23 cellular contexts compared by ENCODE assay signal in genomic region chr7:78221961-78222751, GRCh38.
DNase-seq lines count a peak whose midpoint lies in the region; ATAC-seq and TF ChIP-seq lines count a peak whose summit lies in the region.
"Had no signal": no experiment of that assay in that cellular context is flagged by ENCODE, and none has a peak within 500 bp of the region (broad histone marks: within the 10 kb centered on the region; RNA-seq: fewer than 3 reads in every experiment).

No MANE protein-coding gene starts in this region.

- H3K4me3 ChIP-seq in OCI-LY3 (ENCODE audit: low read length), result no peak overlapping the region
- no peak overlapping the region for H3K4me3 ChIP-seq in skeletal muscle cell (ENCODE audit: low read depth, low read length)
- H3K4me3 ChIP-seq in psoas muscle, result no peak overlapping the region
- H3K4me3 ChIP-seq: upper lobe of left lung had no signal

- H3K9ac ChIP-seq in OCI-LY3 (ENCODE audit: low read length), result no peak overlapping the region

- H3K27ac ChIP-seq in OCI-LY3 (ENCODE audit: low read length) (no peak overlapping the region), psoas muscle (no peak overlapping the region)
- H3K27ac ChIP-seq: upper lobe of left lung had no signal

- no peaks in the 10 kb centered on the region for H3K9me3 ChIP-seq in OCI-LY3 (ENCODE audit: insufficient read depth, low read length)
- no peaks in the 10 kb centered on the region for H3K9me3 ChIP-seq in psoas muscle
- H3K9me3 ChIP-seq: upper lobe of left lung had no signal

- DNase-seq in GM04503 (ENCODE audit: low read depth) (peak; percentile 88), fibroblast of peridontal ligament (ENCODE audit: extremely low read depth) (peak; percentile 84), skeletal muscle cell (ENCODE audit: low read depth) (peak; percentile 56), psoas muscle (no peak), NCI-H2081 treated with DMSO at 0.1 percent for 48 hours (lab: John Stamatoyannopoulos, UW) (no peak), anterior cingulate cortex (lab: John Stamatoyannopoulos, UW) (no peak)
- DNase-seq: activated CD4-positive, alpha-beta T cell treated with anti-CD3 and anti-CD28 coated beads, Interleukin-2, amount 10 ng/mL, durations not matched to agents 24 days and 14 days; activated naive CD4-positive, alpha-beta T cell treated with anti-CD3 and anti-CD28 coated beads, Interleukin-2, amount 50 U/mL, for 16 hours; CD4-positive, alpha-beta T cell; DMS53; effector memory CD4-positive, alpha-beta T cell; foreskin melanocyte; KBM-7; left ventricle myocardium superior; naive thymus-derived CD4-positive, alpha-beta T cell; NCI-H1105; stimulated activated CD4-positive, alpha-beta T cell treated with anti-CD3 and anti-CD28 coated beads, Interleukin-12 subunit alpha, Interleukin-12 subunit beta, amount 100 ng/mL, for 4 hours; stimulated activated naive B cell treated with anti-CD40 and anti-IgM and Interleukin-4, amounts not matched to agents 10 μg/mL and 1 μg/mL and 100 μg/mL, for 72 hours; T-helper 9 cell; upper lobe of left lung had no signal

- no peaks in the 10 kb centered on the region for H3K79me2 ChIP-seq in OCI-LY3 (ENCODE audit: low read length)

- H3K27me3 ChIP-seq in OCI-LY3 (ENCODE audit: low read depth, low read length), result peaks cover 3% of the 10 kb centered on the region; the same call in 1 of the 2 replicates
- H3K27me3 ChIP-seq in psoas muscle (ENCODE audit: insufficient read depth in 3 of 3, low read length in 2 of 3), result no peaks in the 10 kb centered on the region
- H3K27me3 ChIP-seq: upper lobe of left lung had no signal

- no peaks in the 10 kb centered on the region for H3K36me3 ChIP-seq in OCI-LY3 (replicated peaks; ENCODE audit: low read depth, low read length)
- H3K36me3 ChIP-seq in psoas muscle (ENCODE audit: insufficient read depth in 1 of 2, low read depth in 1 of 2), result no peaks in the 10 kb centered on the region
- H3K36me3 ChIP-seq: upper lobe of left lung had no signal

- TF ChIP-seq CTCF in OCI-LY3 (IDR thresholded peaks at IDR 0.05; ENCODE audit: low read depth, low read length) (peak; percentile 25), psoas muscle (IDR thresholded peaks at IDR 0.05) (no peak)

- H3K4me1 ChIP-seq in OCI-LY3 (ENCODE audit: low read length) (no peaks in the 10 kb centered on the region), psoas muscle (no peaks in the 10 kb centered on the region)

- intact Hi-C loops in psoas muscle (cut with DNase I), result no loop called here

- WGBS in psoas muscle, 3 donors, result 40 to 57% (median 55%) methylated on average over 6 of the region's 6 CpGs

- H2AFZ ChIP-seq in OCI-LY3 (ENCODE audit: low read depth, low read length), result no peak overlapping the region

- no peaks in the 10 kb centered on the region for H4K20me1 ChIP-seq in OCI-LY3 (ENCODE audit: insufficient read depth, low read length)

- no peak overlapping the region for H3K4me2 ChIP-seq in OCI-LY3 (ENCODE audit: low read length)

- no peak for ATAC-seq in psoas muscle
- no peak for ATAC-seq in HG03280 (IDR thresholded peaks at IDR 0.05; ENCODE audit: unreplicated experiment)
- ATAC-seq: left ventricle myocardium superior; naive thymus-derived CD4-positive, alpha-beta T cell; Right ventricle myocardium inferior; stimulated activated naive B cell treated with anti-CD40 and anti-IgM and Interleukin-4, amounts not matched to agents 10 μg/mL and 1 μg/mL and 100 μg/mL, for 72 hours had no signal

Comparison
In these comparisons a context has a peak if more than half of its experiments do, and no peak if none do; other contexts are left out.
1. DNase-seq: peak in GM04503 (single experiment), fibroblast of peridontal ligament (single experiment) and skeletal muscle cell (single experiment); none in psoas muscle (0 of 2), NCI-H2081 treated with DMSO at 0.1 percent for 48 hours (single experiment) and anterior cingulate cortex (0 of 58).